Comparison of ENCODE assay signal across 1 cellular context in genomic region chr10:100186253-100186780, GRCh38.
TF ChIP-seq lines count a peak whose summit lies in the region.

No MANE protein-coding gene starts in this region.

TF ChIP-seq in K562, 482 proteins besides CTCF, POLR2A, EP300 and RAD21 (continued from another document and continues in another):
- no peak for TF ChIP-seq ZNF318 (IDR thresholded peaks at IDR 0.05; ENCODE audit: borderline replicate concordance in 1 of 2, low read depth in 1 of 2)
- 0 out of 2 replicates have a peak, but pooled peaks have one; percentile 16 for TF ChIP-seq NFRKB (IDR thresholded peaks at IDR 0.05; ENCODE audit: low read depth)
- no peak for TF ChIP-seq ZBTB5 (IDR thresholded peaks at IDR 0.05)
- peak; percentile 67 for TF ChIP-seq EP400 (IDR thresholded peaks at IDR 0.05)
- TF ChIP-seq ZNF77 (CRISPR knock-in tag; IDR thresholded peaks at IDR 0.05) = no peak
- TF ChIP-seq POLR3A (IDR thresholded peaks at IDR 0.05; ENCODE audit: borderline replicate concordance, extremely low read depth, insufficient read depth, insufficient read length) = no peak
- no peak for TF ChIP-seq PML (IDR thresholded peaks at IDR 0.05; ENCODE audit: low read length)
- TF ChIP-seq ZNF583 (CRISPR knock-in tag; IDR thresholded peaks at IDR 0.05) = no peak
- no peak; the same call in 1 of the 2 replicates for TF ChIP-seq HCFC1 (IDR thresholded peaks at IDR 0.05; ENCODE audit: low read depth, low read length)
- no peak for TF ChIP-seq ATF4 (CRISPR knock-in tag; IDR thresholded peaks at IDR 0.05)
- TF ChIP-seq ZBTB17 (CRISPR knock-in tag; IDR thresholded peaks at IDR 0.05) = no peak
- no peak for TF ChIP-seq ZNF165 (CRISPR knock-in tag; IDR thresholded peaks at IDR 0.05; ENCODE audit: borderline replicate concordance)
- TF ChIP-seq CLOCK (CRISPR knock-in tag; IDR thresholded peaks at IDR 0.05; ENCODE audit: borderline replicate concordance) = no peak
- no peak for TF ChIP-seq ZNF830 (CRISPR knock-in tag; IDR thresholded peaks at IDR 0.05)
- TF ChIP-seq HES1 (IDR thresholded peaks at IDR 0.05; ENCODE audit: low read depth) = no peak
- TF ChIP-seq HNRNPLL (IDR thresholded peaks at IDR 0.05; ENCODE audit: low read depth, low read length, poor library complexity, severe bottlenecking) = peak; percentile 67
- TF ChIP-seq HNRNPK (IDR thresholded peaks at IDR 0.05; ENCODE audit: low read depth, low read length, poor library complexity, severe bottlenecking) = no peak
- no peak for TF ChIP-seq HBP1 (CRISPR knock-in tag; IDR thresholded peaks at IDR 0.05)
- no peak for TF ChIP-seq C11orf30 (IDR thresholded peaks at IDR 0.05; ENCODE audit: low read depth)
- 0 out of 2 replicates have a peak, but pooled peaks have one; percentile 7 for TF ChIP-seq SMARCA4 (IDR thresholded peaks at IDR 0.05)
- no peak for TF ChIP-seq FOXA3 (CRISPR knock-in tag; conservative IDR thresholded peaks at IDR 0.05 in 1 of 2, IDR thresholded peaks at IDR 0.05 in 1 of 2)
- no peak for TF ChIP-seq RBBP5 (IDR thresholded peaks at IDR 0.05; ENCODE audit: borderline replicate concordance, insufficient read depth, low read length, poor library complexity, severe bottlenecking)
- TF ChIP-seq MECOM (CRISPR knock-in tag; IDR thresholded peaks at IDR 0.05) = no peak
- no peak for TF ChIP-seq GATAD2A (IDR thresholded peaks at IDR 0.05)
- TF ChIP-seq NR3C1 (CRISPR knock-in tag; IDR thresholded peaks at IDR 0.05) = no peak
- no peak for TF ChIP-seq ZNF280B (CRISPR knock-in tag; IDR thresholded peaks at IDR 0.05)
- TF ChIP-seq FOXM1 (IDR thresholded peaks at IDR 0.05; ENCODE audit: low read depth) = no peak
- TF ChIP-seq FOXM1 (CRISPR knock-in tag; IDR thresholded peaks at IDR 0.05; ENCODE audit: low read depth) = no peak
- TF ChIP-seq U2AF2 (optimal IDR thresholded peaks at IDR 0.05; ENCODE audit: low read depth, low read length) = no peak
- TF ChIP-seq CCAR2 (IDR thresholded peaks at IDR 0.05; ENCODE audit: low read depth, low read length) = no peak
- peak; percentile 33; the same call in 1 of the 2 replicates for TF ChIP-seq NCOA1 (IDR thresholded peaks at IDR 0.05; ENCODE audit: low read depth)
- TF ChIP-seq PTRF (tag; IDR thresholded peaks at IDR 0.05) = no peak
- TF ChIP-seq HDAC3 (IDR thresholded peaks at IDR 0.05; ENCODE audit: borderline replicate concordance, partially characterized antibody) = no peak
- no peak for TF ChIP-seq FIP1L1 (IDR thresholded peaks at IDR 0.05; ENCODE audit: low read depth, low read length, poor library complexity, severe bottlenecking)
- TF ChIP-seq LCOR (CRISPR knock-in tag; IDR thresholded peaks at IDR 0.05) = no peak
- no peak for TF ChIP-seq DNMT1 (IDR thresholded peaks at IDR 0.05)
- peak; percentile 6 for TF ChIP-seq PRDM10 (IDR thresholded peaks at IDR 0.05; ENCODE audit: partially characterized antibody)
